Comparison of ENCODE assay signal across 2 cellular contexts in the genomic region with DNA sequence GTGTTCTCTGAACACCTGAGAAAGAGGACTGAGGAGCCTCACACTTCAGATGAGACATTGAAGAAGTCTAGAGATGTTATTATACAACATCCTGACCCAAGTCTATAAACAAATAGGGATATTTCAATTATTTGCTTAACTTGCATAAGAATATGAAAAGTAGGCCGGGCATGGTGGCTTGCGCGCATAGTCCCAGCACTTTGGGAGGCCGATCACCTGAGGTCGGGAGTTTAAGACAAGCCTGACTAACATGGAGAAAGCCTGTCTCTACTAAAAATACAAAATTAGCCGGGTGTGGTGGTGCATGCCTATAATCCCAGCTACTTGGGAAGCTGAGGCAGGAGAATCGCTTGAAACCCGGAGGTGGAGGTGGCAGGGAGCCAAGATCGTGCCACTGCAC. TPM values are rescaled to one million over a fixed set of nuclear protein-coding genes. Genes with fewer than 3 reads are reported as not detected.
"Had no signal": no experiment of that assay in that cellular context is flagged by ENCODE, and none has a peak within 500 bp of the region (broad histone marks: within the 10 kb centered on the region; RNA-seq: fewer than 3 reads in every experiment).

No MANE protein-coding gene starts in this region.

RNA-seq across cellular contexts. Expression of a gene that starts 25.8 kb away (rescaled TPM):
- total RNA-seq: ureter, vagina had no signal
